In the genomic region with DNA sequence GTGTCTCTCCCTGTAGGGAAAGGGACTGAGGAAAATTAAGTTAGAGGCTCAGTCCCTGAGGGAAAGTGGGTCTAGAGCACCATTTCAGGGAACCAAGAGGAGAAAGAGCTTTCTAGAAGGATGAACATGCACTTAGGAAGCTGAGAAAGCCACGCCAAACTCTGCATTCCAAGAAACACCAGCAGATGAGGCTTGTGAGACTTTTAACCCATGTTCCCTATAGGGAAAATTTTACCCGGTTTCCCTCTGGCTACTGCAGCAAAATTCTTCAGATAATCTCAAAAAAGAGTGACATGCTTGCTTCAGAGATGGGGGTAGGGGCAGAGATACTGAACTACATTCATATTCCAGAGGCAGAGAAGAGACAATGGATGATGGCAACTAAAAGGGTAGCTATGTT, we compare ENCODE assay signal across 30 cellular contexts. TPM values are rescaled to one million over a fixed set of nuclear protein-coding genes. Genes with fewer than 3 reads are reported as not detected.
"Had no signal": no experiment of that assay in that cellular context is flagged by ENCODE, and none has a peak within 500 bp of the region (broad histone marks: within the 10 kb centered on the region; RNA-seq: fewer than 3 reads in every experiment).

No MANE protein-coding gene starts in this region.

- ATAC-seq: heart right ventricle; left cardiac atrium; left lung; naive thymus-derived CD4-positive, alpha-beta T cell; right lobe of liver; stimulated activated effector memory CD8-positive, alpha-beta T cell treated with anti-CD3 and anti-CD28 coated beads, Interleukin-12 subunit alpha, Interleukin-12 subunit beta, amount 100 ng/mL, for 72 hours; upper lobe of right lung had no signal

- H3K27ac Mint-ChIP-seq: dendritic cell treated with granulocyte-macrophage colony-stimulating factor and Interleukin-4, amounts not matched to agents 40 ng/mL and 50 ng/mL, for 4 days; nephron; neural progenitor cell; progenitor cell of endocrine pancreas had no signal

- H3K4me1 ChIP-seq: uterus had no signal

- H3K9me3 Mint-ChIP-seq: dendritic cell treated with granulocyte-macrophage colony-stimulating factor and Interleukin-4, amounts not matched to agents 40 ng/mL and 50 ng/mL, for 4 days; nephron; neural progenitor cell; stimulated activated effector memory CD8-positive, alpha-beta T cell treated with anti-CD3 and anti-CD28 coated beads, Interleukin-12 subunit alpha, Interleukin-12 subunit beta, amount 100 ng/mL, for 72 hours had no signal

- H3K27ac ChIP-seq: heart right ventricle, left lung, neural progenitor cell, parathyroid adenoma, right lobe of liver, testis, tibial nerve, upper lobe of right lung, uterus had no signal

- H3K27me3 Mint-ChIP-seq: dendritic cell treated with granulocyte-macrophage colony-stimulating factor and Interleukin-4, amounts not matched to agents 40 ng/mL and 50 ng/mL, for 4 days; naive thymus-derived CD4-positive, alpha-beta T cell; progenitor cell of endocrine pancreas had no signal

- H3K4me3 Mint-ChIP-seq: dendritic cell treated with granulocyte-macrophage colony-stimulating factor and Interleukin-4, amounts not matched to agents 40 ng/mL and 50 ng/mL, for 4 days; naive thymus-derived CD4-positive, alpha-beta T cell; nephron; neural progenitor cell; stimulated activated effector memory CD8-positive, alpha-beta T cell treated with anti-CD3 and anti-CD28 coated beads, Interleukin-12 subunit alpha, Interleukin-12 subunit beta, amount 100 ng/mL, for 72 hours had no signal

- H3K27me3 ChIP-seq: heart right ventricle, left lung, neural progenitor cell, right lobe of liver, stomach, testis, tibial nerve, upper lobe of right lung, uterus had no signal

- H3K4me1 Mint-ChIP-seq: nephron had no signal

- H3K36me3 Mint-ChIP-seq: stimulated activated effector memory CD8-positive, alpha-beta T cell treated with anti-CD3 and anti-CD28 coated beads, Interleukin-12 subunit alpha, Interleukin-12 subunit beta, amount 100 ng/mL, for 72 hours had no signal

- H3K9ac ChIP-seq: neural progenitor cell, parathyroid adenoma had no signal

- H3K9me3 ChIP-seq: heart right ventricle, left lung, right lobe of liver, stomach, testis, tibial nerve, upper lobe of right lung, uterus had no signal

- H3K4me3 ChIP-seq: heart right ventricle, left lung, neural progenitor cell, right lobe of liver, stomach, testis, tibial nerve, upper lobe of right lung, uterus had no signal

- DNase-seq: effector memory CD4-positive, alpha-beta T cell; foreskin fibroblast; glutamatergic neuron; heart right ventricle; hippocampal formation; left cardiac atrium; left lung; mesenchymal stem cell; midbrain; naive thymus-derived CD4-positive, alpha-beta T cell; right lobe of liver; stimulated activated CD4-positive, alpha-beta T cell treated with anti-CD3 and anti-CD28 coated beads, Interleukin-2, amount 100 ng/mL, for 24 hours; stimulated activated CD4-positive, alpha-beta T cell treated with anti-CD3 and anti-CD28 coated beads, Interleukin-4, amount 100 ng/mL, for 24 hours; stimulated activated naive CD4-positive, alpha-beta T cell treated with Interleukin-2 at 50 U/mL for 16 hours; stomach; substantia nigra; testis; upper lobe of right lung; uterus had no signal

- H3K36me3 ChIP-seq: neural progenitor cell, uterus had no signal

RNA-seq across cellular contexts. Expression of a gene that starts 30.6 kb away (rescaled TPM):
- total RNA-seq: cerebellum, kidney epithelial cell, left cardiac atrium, osteoblast, progenitor cell of endocrine pancreas, right lobe of liver, skeletal muscle tissue, stomach, tibial nerve, upper lobe of right lung, uterus had no signal
- polyA plus RNA-seq: naive thymus-derived CD4-positive, alpha-beta T cell had no signal
